22 cellular contexts compared by ENCODE assay signal in genomic region chr11:27445625-27446024, GRCh38. TPM values are rescaled to one million over a fixed set of nuclear protein-coding genes. Genes with fewer than 3 reads are reported as not detected.
DNase-seq lines count a peak whose midpoint lies in the region; ATAC-seq and TF ChIP-seq lines count a peak whose summit lies in the region.
"Had no signal": no experiment of that assay in that cellular context is flagged by ENCODE, and none has a peak within 500 bp of the region (broad histone marks: within the 10 kb centered on the region; RNA-seq: fewer than 3 reads in every experiment).

No MANE protein-coding gene starts in this region.

- H3K27ac ChIP-seq in mammary epithelial cell (ENCODE audit: insufficient read depth, low read depth, low read length), result no peak overlapping the region
- H3K27ac ChIP-seq in ectodermal cell (ENCODE audit: insufficient read depth, low read depth, low read length, poor library complexity, severe bottlenecking), result peak overlapping the region; percentile 92
- H3K27ac ChIP-seq in neural cell (ENCODE audit: low read length), result peak overlapping the region; percentile 80
- H3K27ac ChIP-seq in SJCRH30, result no peak overlapping the region
- H3K27ac ChIP-seq: 22Rv1, BLaER1, SJSA1 had no signal

- dilution Hi-C loops in mammary epithelial cell (cut with HindIII; ENCODE audit: low sequenced_read_pairs), result no loop called here

- in situ Hi-C loops in mammary epithelial cell (cut with MboI; ENCODE audit: low sequenced_read_pairs in 2 of 2), result no loop called here

- no peak overlapping the region for H3K4me2 ChIP-seq in mammary epithelial cell (ENCODE audit: insufficient read depth, low read depth, low read length)
- no peak overlapping the region for H3K4me2 ChIP-seq in neural cell (ENCODE audit: low read length)
- H3K4me2 ChIP-seq: BLaER1 had no signal

- no peak for TF ChIP-seq CTCF in MCF 10A (IDR thresholded peaks at IDR 0.05; ENCODE audit: unreplicated experiment)
- TF ChIP-seq CTCF in mammary epithelial cell (conservative IDR thresholded peaks at IDR 0.05 in 1 of 2, IDR thresholded peaks at IDR 0.05 in 1 of 2; ENCODE audit: extremely low read depth in 1 of 2, insufficient read depth in 1 of 2, low read depth in 1 of 2, low read length in 2 of 2), result no peak
- no peak for TF ChIP-seq CTCF in neural cell (IDR thresholded peaks at IDR 0.05; ENCODE audit: poor library complexity, severe bottlenecking)

- BruUV-seq in MCF 10A (replicated peaks; lab: Mats Ljungman, UMichigan), result no TSS peak
- BruUV-seq in mammary epithelial cell (replicated peaks; lab: Mats Ljungman, UMichigan), result no TSS peak

- no peak overlapping the region for H3K4me3 ChIP-seq in mammary epithelial cell (replicated peaks in 1 of 3; ENCODE audit: insufficient read depth in 1 of 3, low read depth in 2 of 3, low read length in 3 of 3)
- no peak overlapping the region for H3K4me3 ChIP-seq in ectodermal cell (ENCODE audit: insufficient read depth, low read depth, low read length)
- no peak overlapping the region for H3K4me3 ChIP-seq in neural cell (ENCODE audit: low read length)
- H3K4me3 ChIP-seq in SJCRH30, result no peak overlapping the region
- H3K4me3 ChIP-seq: BLaER1, GM12878, SJSA1 had no signal

- POLR2A ChIA-PET in MCF 10A (lab: Yijun Ruan, JAX), result interaction anchor here (1.1 to 2.2 kb wide), 8 partner anchors 11 to 61 kb away, joined by 3 to 8 read pairs (median 6); partner anchors contain the start of genes LGR4 and LIN7C

- no peaks in the 10 kb centered on the region for H3K27me3 ChIP-seq in mammary epithelial cell (ENCODE audit: insufficient read depth, low read length)
- H3K27me3 ChIP-seq in ectodermal cell (ENCODE audit: control insufficient read depth, insufficient read depth, low read length, poor library complexity, severe bottlenecking), result no peaks in the 10 kb centered on the region
- no peaks in the 10 kb centered on the region for H3K27me3 ChIP-seq in neural cell (ENCODE audit: insufficient read depth, low read depth, low read length)
- no peaks in the 10 kb centered on the region for H3K27me3 ChIP-seq in SJCRH30
- H3K27me3 ChIP-seq: BLaER1, SJSA1 had no signal

- DNase-seq in MCF 10A (ENCODE audit: unreplicated experiment), result no peak
- DNase-seq in mammary epithelial cell, result no peak
- no peak for DNase-seq in SJCRH30
- DNase-seq in HT-29 (ENCODE audit: low spot score), result no peak
- DNase-seq in activated effector memory CD4-positive, alpha-beta T cell treated with anti-CD3 and anti-CD28 coated beads, Interleukin-2, amount 50 U/mL, for 16 hours, result no peak
- DNase-seq: ACHN; Caco-2; CD4-positive, alpha-beta T cell; DMS 273 treated with DMSO at 0.1 percent for 48 hours; DND-41; GOT3; IMR-90; NCI-H1694; NCI-H446; OCI-M1 had no signal

- H2AFZ ChIP-seq in mammary epithelial cell (ENCODE audit: low read depth, low read length) (no peak overlapping the region), neural cell (ENCODE audit: low read depth, low read length) (no peak overlapping the region)

- no peak overlapping the region for H3K9ac ChIP-seq in mammary epithelial cell (ENCODE audit: insufficient read depth, low read length)
- H3K9ac ChIP-seq in neural cell (ENCODE audit: low read length), result peak overlapping the region; percentile 52
- H3K9ac ChIP-seq: BLaER1 had no signal

- H3K9me3 ChIP-seq in mammary epithelial cell (replicated peaks; ENCODE audit: insufficient read depth, low read length) (no peaks in the 10 kb centered on the region), ectodermal cell (ENCODE audit: control insufficient read depth, low read length) (no peaks in the 10 kb centered on the region), neural cell (ENCODE audit: low read length) (no peaks in the 10 kb centered on the region), SJCRH30 (replicated peaks) (peaks cover 8% of the 10 kb centered on the region)
- H3K9me3 ChIP-seq: BLaER1, Caco-2, SJSA1 had no signal

- no peak for ATAC-seq in GM18909 (IDR thresholded peaks at IDR 0.05; ENCODE audit: poor library complexity, unreplicated experiment)
- ATAC-seq: GM12878 had no signal

- H3K4me1 Mint-ChIP-seq in MCF 10A (ENCODE audit: insufficient read depth, unreplicated experiment), result peaks cover 14% of the 10 kb centered on the region

- 96% methylated on average over 4 of the region's 4 CpGs for WGBS in mammary epithelial cell (ENCODE audit: low coverage, missing lambda C conversion rate)
- 68 to 69% methylated on average over 3 to 4 of the region's 4 CpGs for WGBS in ectodermal cell, 2 experiments

- H3K79me2 ChIP-seq in mammary epithelial cell (ENCODE audit: insufficient read depth, low read length) (peaks cover 82% of the 10 kb centered on the region), neural cell (replicated peaks; ENCODE audit: insufficient read depth, low read length) (peaks cover 7% of the 10 kb centered on the region)

- intact Hi-C loops in MCF 10A (cut with micrococcal nuclease) (no loop called here), mammary epithelial cell (cut with micrococcal nuclease) (no loop called here)

- TF ChIP-seq RAD21 in neural cell (conservative IDR thresholded peaks at IDR 0.05), result no peak

- CTCF ChIA-PET in MCF 10A (lab: Yijun Ruan, JAX), result interaction anchor here (1.4 to 1.8 kb wide), 2 partner anchors 11 to 54 kb away, joined by 4 to 6 read pairs; no protein-coding TSS in a partner anchor
- CTCF ChIA-PET in mammary epithelial cell (lab: Charles Lee; ENCODE audit: low non-redundant PET), result no interaction called here

- no peak for TF ChIP-seq EP300 in neural cell (conservative IDR thresholded peaks at IDR 0.05; ENCODE audit: poor library complexity, severe bottlenecking)

- peaks cover 11% of the 10 kb centered on the region for H3F3A ChIP-seq in neural cell (ENCODE audit: insufficient read depth, low read length, poor library complexity, severe bottlenecking)

- H3K4me3 Mint-ChIP-seq in MCF 10A (ENCODE audit: unreplicated experiment), result no peak overlapping the region
- H3K4me3 Mint-ChIP-seq: CD4-positive, alpha-beta T cell had no signal

- no peaks in the 10 kb centered on the region for H3K9me2 ChIP-seq in neural cell (ENCODE audit: insufficient read depth, low read length)

- H3K27me3 Mint-ChIP-seq in MCF 10A (ENCODE audit: insufficient read depth, unreplicated experiment), result no peaks in the 10 kb centered on the region

- H4K20me1 ChIP-seq in mammary epithelial cell (ENCODE audit: insufficient read depth, low read length) (no peaks in the 10 kb centered on the region), neural cell (ENCODE audit: insufficient read depth) (no peaks in the 10 kb centered on the region)
- H4K20me1 ChIP-seq: BLaER1 had no signal

- H3K36me3 Mint-ChIP-seq in MCF 10A (ENCODE audit: insufficient read depth, unreplicated experiment), result no peaks in the 10 kb centered on the region

- H3K4me1 ChIP-seq in mammary epithelial cell (ENCODE audit: insufficient read depth, low read length) (peaks cover 28% of the 10 kb centered on the region), ectodermal cell (ENCODE audit: control insufficient read depth, insufficient read depth, low read length) (peaks cover 40% of the 10 kb centered on the region), SJCRH30 (peaks cover 41% of the 10 kb centered on the region)
- H3K4me1 ChIP-seq: BLaER1, Caco-2 had no signal

- H3K9me3 Mint-ChIP-seq in MCF 10A (ENCODE audit: unreplicated experiment), result no peaks in the 10 kb centered on the region
- H3K9me3 Mint-ChIP-seq: CD4-positive, alpha-beta T cell had no signal

- H3K36me3 ChIP-seq in mammary epithelial cell (ENCODE audit: insufficient read depth, low read length) (no peaks in the 10 kb centered on the region), ectodermal cell (ENCODE audit: control insufficient read depth, insufficient read depth, low read length) (peaks cover 7% of the 10 kb centered on the region), neural cell (ENCODE audit: insufficient read depth, low read length) (no peaks in the 10 kb centered on the region), SJCRH30 (peaks cover 3% of the 10 kb centered on the region)
- H3K36me3 ChIP-seq: BLaER1, SJSA1 had no signal

- peak overlapping the region; percentile 42 for H3K27ac Mint-ChIP-seq in MCF 10A (ENCODE audit: low read depth, unreplicated experiment)
- H3K27ac Mint-ChIP-seq: CD4-positive, alpha-beta T cell had no signal

TF ChIP-seq in neural cell, 6 proteins besides CTCF, POLR2A, EP300 and RAD21 (continues in another document):
- TF ChIP-seq SMC3 (conservative IDR thresholded peaks at IDR 0.05; ENCODE audit: poor library complexity), result no peak
- no peak for TF ChIP-seq POLR2AphosphoS5 (IDR thresholded peaks at IDR 0.05)
- no peak for TF ChIP-seq REST (IDR thresholded peaks at IDR 0.05; ENCODE audit: borderline replicate concordance)
- TF ChIP-seq MXI1 (conservative IDR thresholded peaks at IDR 0.05; ENCODE audit: poor library complexity, severe bottlenecking), result no peak

RNA-seq across cellular contexts. Expression of gene LGR4, which starts 27.0 kb away (rescaled TPM):
- total RNA-seq in MCF 10A (2022) (14.2 and 14.8 TPM in 2 replicates), mammary epithelial cell (10 to 100 TPM; 27.8 to 45.8 TPM)
- polyA plus RNA-seq in mammary epithelial cell (19.3 TPM), neural cell (8.7 and 11.2 TPM in 2 replicates)
- polyA minus RNA-seq in mammary epithelial cell (93.1 TPM), neural cell (22.2 and 23.1 TPM in 2 replicates)
- 93.0 TPM for polyA plus RNA-seq in ectodermal cell (2013, experiment 1 of 4)
- polyA plus RNA-seq in ectodermal cell (2013, experiment 2 of 4), result 110 TPM
- 108 TPM for polyA plus RNA-seq in ectodermal cell (2013, experiment 3 of 4)
- 116 TPM for polyA plus RNA-seq in ectodermal cell (2013, experiment 4 of 4)
- 40.0 and 44.2 TPM in 2 replicates for total RNA-seq in SJCRH30 (2014; rRNA removed; shearing (Covaris generic))
- total RNA-seq in HT-29 (2014; rRNA removed; shearing (Covaris generic)), result 41.7 and 41.9 TPM in 2 replicates

Comparison
In these comparisons a context has a peak if more than half of its experiments do, and no peak if none do; other contexts are left out.
1. H3K27ac ChIP-seq: peak in ectodermal cell (single experiment) and neural cell (single experiment); none in mammary epithelial cell (single experiment) and SJCRH30 (single experiment).